ENCODE assay signal across 27 cellular contexts in genomic region chr5:66312291-66312690, GRCh38.
"Had no signal": no experiment of that assay in that cellular context is flagged by ENCODE, and none has a peak within 500 bp of the region (broad histone marks: within the 10 kb centered on the region; RNA-seq: fewer than 3 reads in every experiment).

No MANE protein-coding gene starts in this region.

- H3K4me3 ChIP-seq: pancreas, prostate gland, right lobe of liver, sigmoid colon, stomach, thoracic aorta, thyroid gland, tibial nerve, upper lobe of left lung, vagina had no signal

- H3K36me3 Mint-ChIP-seq: stimulated activated effector memory CD8-positive, alpha-beta T cell treated with anti-CD3 and anti-CD28 coated beads, Interleukin-12 subunit alpha, Interleukin-12 subunit beta, amount 100 ng/mL, for 72 hours had no signal

- FAIRE-seq: pancreas, small intestine, urothelium cell line had no signal

- ATAC-seq: natural killer cell treated with Interleukin-12 subunit alpha and Interleukin-12 subunit beta and Interleukin-15 and Interleukin-18, amount 100 ng/mL, for 72 hours; pancreas; right cardiac atrium; right lobe of liver; stimulated activated effector memory CD8-positive, alpha-beta T cell treated with anti-CD3 and anti-CD28 coated beads, Interleukin-12 subunit alpha, Interleukin-12 subunit beta, amount 100 ng/mL, for 72 hours; stimulated activated naive B cell treated with anti-CD40 and anti-IgM and Interleukin-4, amounts not matched to agents 10 μg/mL and 1 μg/mL and 100 μg/mL, for 72 hours had no signal

- H3K27ac ChIP-seq: neutrophil, pancreas, prostate gland, right lobe of liver, sigmoid colon, stomach, thoracic aorta, thyroid gland, tibial nerve, upper lobe of left lung, vagina had no signal

- H3K36me3 ChIP-seq: neutrophil, pancreas, prostate gland, right lobe of liver, sigmoid colon, stomach, thoracic aorta, thyroid gland, tibial nerve, upper lobe of left lung, vagina had no signal

- H3K4me3 Mint-ChIP-seq: natural killer cell treated with Interleukin-12 subunit alpha and Interleukin-12 subunit beta and Interleukin-15 and Interleukin-18, amount 100 ng/mL, for 72 hours; nephron progenitor cell; neural crest cell; stimulated activated effector memory CD8-positive, alpha-beta T cell treated with anti-CD3 and anti-CD28 coated beads, Interleukin-12 subunit alpha, Interleukin-12 subunit beta, amount 100 ng/mL, for 72 hours; stimulated activated naive B cell treated with anti-CD40 and anti-IgM and Interleukin-4, amounts not matched to agents 10 μg/mL and 1 μg/mL and 100 μg/mL, for 72 hours; stimulated activated naive CD8-positive, alpha-beta T cell treated with anti-CD3 and anti-CD28 coated beads, Interleukin-15, Interleukin-2, amounts not matched to agents 100 ng/mL and 50 ng/mL, for 24 hours had no signal

- H3K4me1 ChIP-seq: pancreas, prostate gland, right lobe of liver, sigmoid colon, stomach, vagina had no signal

- H3K9me3 ChIP-seq: neutrophil, pancreas, prostate gland, right lobe of liver, thoracic aorta, thyroid gland, upper lobe of left lung, vagina had no signal

- H3K27ac Mint-ChIP-seq: natural killer cell treated with Interleukin-12 subunit alpha and Interleukin-12 subunit beta and Interleukin-15 and Interleukin-18, amount 100 ng/mL, for 72 hours; nephron progenitor cell; stimulated activated effector memory CD8-positive, alpha-beta T cell treated with anti-CD3 and anti-CD28 coated beads, Interleukin-12 subunit alpha, Interleukin-12 subunit beta, amount 100 ng/mL, for 72 hours; stimulated activated naive B cell treated with anti-CD40 and anti-IgM and Interleukin-4, amounts not matched to agents 10 μg/mL and 1 μg/mL and 100 μg/mL, for 72 hours; stimulated activated naive CD8-positive, alpha-beta T cell treated with anti-CD3 and anti-CD28 coated beads, Interleukin-15, Interleukin-2, amounts not matched to agents 100 ng/mL and 50 ng/mL, for 24 hours had no signal

- DNase-seq: nephron progenitor cell; nucleus accumbens; pancreas; right cardiac atrium; right lobe of liver; sigmoid colon; small intestine; stimulated activated CD4-positive, alpha-beta T cell treated with anti-CD3 and anti-CD28 coated beads, Interleukin-15, amount 100 ng/mL, for 24 hours; stimulated activated CD4-positive, alpha-beta T cell treated with anti-CD3 and anti-CD28 coated beads, Interleukin-2, amount 100 ng/mL, for 24 hours; stimulated activated CD4-positive, alpha-beta T cell treated with anti-CD3 and anti-CD28 coated beads, Interleukin-2, amount 100 ng/mL, for 48 hours; stimulated activated CD4-positive, alpha-beta T cell treated with anti-CD3 and anti-CD28 coated beads, Interleukin-4, amount 100 ng/mL, for 24 hours; stimulated activated naive B cell treated with anti-CD40 and anti-IgM and Interleukin-4, amounts not matched to agents 10 μg/mL and 1 μg/mL and 100 μg/mL, for 72 hours; stimulated activated naive CD4-positive, alpha-beta T cell treated with Interleukin-2 at 50 U/mL for 16 hours; stomach; thyroid gland; trophoblast cell; upper lobe of left lung had no signal

- H3K27me3 ChIP-seq: pancreas, right lobe of liver, sigmoid colon, stomach, thyroid gland, tibial nerve, upper lobe of left lung, vagina had no signal

- H3K4me1 Mint-ChIP-seq: stimulated activated effector memory CD8-positive, alpha-beta T cell treated with anti-CD3 and anti-CD28 coated beads, Interleukin-12 subunit alpha, Interleukin-12 subunit beta, amount 100 ng/mL, for 72 hours; stimulated activated naive B cell treated with anti-CD40 and anti-IgM and Interleukin-4, amounts not matched to agents 10 μg/mL and 1 μg/mL and 100 μg/mL, for 72 hours had no signal
